Comparison of ENCODE assay signal across 8 cellular contexts in genomic region chr2:85611217-85611704, GRCh38. TPM values are rescaled to one million over a fixed set of nuclear protein-coding genes. Genes with fewer than 3 reads are reported as not detected.
A peak's percentile ranks its signal among the peaks of the same experiment; 100 is the strongest.
DNase-seq lines count a peak whose midpoint lies in the region; ATAC-seq and TF ChIP-seq lines count a peak whose summit lies in the region.

No MANE protein-coding gene starts in this region.

- 4 to 11% (median 4%) methylated on average over 14 to 24 of the region's 24 CpGs for WGBS in stomach, 5 donors

- intact Hi-C loops in activated B cell treated with CpG ODN at 0.5 μM for 24 hours (cut with micrococcal nuclease) = loop anchor here (5.0 kb wide), 1 partner anchor 586 kb away; the partner anchor contains the start of genes IMMT and MRPL35
- intact Hi-C loops in stomach (cut with DNase I; ENCODE audit: low total_unique reads) = no loop called here

- H3K36me3 ChIP-seq in stomach = peaks cover 9 to 33% (median 21%) of the 10 kb centered on the region in 4 donors

- peak; percentile 15 for ATAC-seq in activated CD8-positive, alpha-beta memory T cell treated with anti-CD3 and anti-CD28 coated beads, Interleukin-2, amount 10 ng/mL, durations not matched to agents 7 days and 5 days
- no peak for ATAC-seq in activated B cell treated with CpG ODN at 0.5 μM for 24 hours (ENCODE audit: low read depth)
- ATAC-seq in HG03457 (IDR thresholded peaks at IDR 0.05; ENCODE audit: unreplicated experiment) = no peak

- H3K27ac Mint-ChIP-seq in activated CD8-positive, alpha-beta memory T cell treated with anti-CD3 and anti-CD28 coated beads, Interleukin-2, amount 10 ng/mL, durations not matched to agents 7 days and 5 days = peak overlapping the region; percentile 80
- peak overlapping the region; percentile 91 for H3K27ac Mint-ChIP-seq in activated B cell treated with CpG ODN at 0.5 μM for 24 hours

- no peak for TF ChIP-seq EP300 in stomach (IDR thresholded peaks at IDR 0.05)

- POLR2A ChIA-PET in activated B cell treated with CpG ODN at 0.5 μM for 24 hours (lab: Charles Lee) = interaction anchor here (0.7 to 3.3 kb wide), 17 partner anchors 9 to 495 kb away, joined by 3 to 28 read pairs (median 6); partner anchors contain the start of genes ELMOD3, GGCX, MAT2A and PTCD3

- H3K9me3 ChIP-seq in stomach = no peaks in the 10 kb centered on the region

- H3K4me3 Mint-ChIP-seq in activated CD8-positive, alpha-beta memory T cell treated with anti-CD3 and anti-CD28 coated beads, Interleukin-2, amount 10 ng/mL, durations not matched to agents 7 days and 5 days = peak overlapping the region; percentile 87
- H3K4me3 Mint-ChIP-seq in activated B cell treated with CpG ODN at 0.5 μM for 24 hours = peak overlapping the region; percentile 98

- H3K4me1 Mint-ChIP-seq in activated CD8-positive, alpha-beta memory T cell treated with anti-CD3 and anti-CD28 coated beads, Interleukin-2, amount 10 ng/mL, durations not matched to agents 7 days and 5 days = peaks cover 34% of the 10 kb centered on the region
- peaks cover 37% of the 10 kb centered on the region for H3K4me1 Mint-ChIP-seq in activated B cell treated with CpG ODN at 0.5 μM for 24 hours

- H3K36me3 Mint-ChIP-seq in activated CD8-positive, alpha-beta memory T cell treated with anti-CD3 and anti-CD28 coated beads, Interleukin-2, amount 10 ng/mL, durations not matched to agents 7 days and 5 days = peaks cover 19% of the 10 kb centered on the region
- H3K36me3 Mint-ChIP-seq in activated B cell treated with CpG ODN at 0.5 μM for 24 hours (ENCODE audit: low read depth) = peaks cover 35% of the 10 kb centered on the region

- no peaks in the 10 kb centered on the region for H3K27me3 Mint-ChIP-seq in activated CD8-positive, alpha-beta memory T cell treated with anti-CD3 and anti-CD28 coated beads, Interleukin-2, amount 10 ng/mL, durations not matched to agents 7 days and 5 days
- H3K27me3 Mint-ChIP-seq in activated B cell treated with CpG ODN at 0.5 μM for 24 hours = no peaks in the 10 kb centered on the region

- H3K9me3 Mint-ChIP-seq in activated CD8-positive, alpha-beta memory T cell treated with anti-CD3 and anti-CD28 coated beads, Interleukin-2, amount 10 ng/mL, durations not matched to agents 7 days and 5 days (ENCODE audit: low read depth) = no peaks in the 10 kb centered on the region
- H3K9me3 Mint-ChIP-seq in activated B cell treated with CpG ODN at 0.5 μM for 24 hours = no peaks in the 10 kb centered on the region

- DNase-seq in activated CD8-positive, alpha-beta memory T cell treated with anti-CD3 and anti-CD28 coated beads, Interleukin-2, amount 10 ng/mL, durations not matched to agents 7 days and 5 days = no peak
- no peak for DNase-seq in activated CD8-positive, alpha-beta memory T cell treated with anti-CD3 and anti-CD28 coated beads, Interleukin-2, amount 50 U/mL, for 48 hours
- DNase-seq in activated B cell treated with CpG ODN at 0.5 μM for 24 hours = no peak
- no peak for DNase-seq in stomach
- DNase-seq in NCI-H2196 (lab: John Stamatoyannopoulos, UW; ENCODE audit: unreplicated experiment) = no peak
- no peak for DNase-seq in mesenteric fat pad (ENCODE audit: low spot score)

- peak overlapping the region; percentile 85 to 96 (median 90) for H3K27ac ChIP-seq in stomach

- peak overlapping the region; percentile 90 for H3K4me3 ChIP-seq in iPS-11a (ENCODE audit: low read depth, low read length)
- H3K4me3 ChIP-seq in stomach = peak overlapping the region; percentile 85 to 98 (median 94)

- TF ChIP-seq POLR2A in stomach (IDR thresholded peaks at IDR 0.05) = no peak

- TF ChIP-seq CTCF in activated B cell treated with CpG ODN at 0.5 μM for 24 hours (IDR thresholded peaks at IDR 0.05) (no peak), stomach (IDR thresholded peaks at IDR 0.05) (no peak)

- peaks cover 37 to 65% (median 60%) of the 10 kb centered on the region in 4 donors for H3K4me1 ChIP-seq in stomach

- CTCF ChIA-PET in activated CD8-positive, alpha-beta memory T cell treated with anti-CD3 and anti-CD28 coated beads, Interleukin-2, amount 10 ng/mL, durations not matched to agents 7 days and 5 days (lab: Charles Lee) = interaction anchor here (1.0 to 1.6 kb wide), 5 partner anchors 10 to 62 kb away, joined by 3 to 5 read pairs (median 4); partner anchors contain the start of gene RNF181
- CTCF ChIA-PET in activated B cell treated with CpG ODN at 0.5 μM for 24 hours (lab: Charles Lee) = interaction anchor here (1.0 to 1.5 kb wide), 3 partner anchors 17 to 59 kb away, joined by 3 to 8 read pairs (median 4); no protein-coding TSS in a partner anchor

- H3K27me3 ChIP-seq in stomach = no peaks in the 10 kb centered on the region

RNA-seq across cellular contexts. Expression of gene C2orf68, which starts 0.6 kb away (rescaled TPM):
- 10 to 100 TPM; 47.3 to 47.9 TPM for total RNA-seq in activated CD8-positive, alpha-beta memory T cell treated with anti-CD3 and anti-CD28 coated beads, Interleukin-2, amount 10 ng/mL, durations not matched to agents 7 days and 5 days
- total RNA-seq in activated B cell treated with CpG ODN at 0.5 μM for 24 hours = 49.7 and 61.5 TPM in 2 replicates
- 10 to 100 TPM; 12.7 to 40.8 (median 19.7) TPM for total RNA-seq in stomach
- polyA plus RNA-seq in stomach = 10 to 100 TPM; 19.9 to 22.5 (median 20.5) TPM
- total RNA-seq in mesenteric fat pad = 26.3 TPM

RNA-seq across cellular contexts. Expression of gene USP39, which starts 4.7 kb away (rescaled TPM):
- total RNA-seq in activated CD8-positive, alpha-beta memory T cell treated with anti-CD3 and anti-CD28 coated beads, Interleukin-2, amount 10 ng/mL, durations not matched to agents 7 days and 5 days = 100 to 1,000 TPM in 1 of 2 experiments, 10 to 100 TPM in 1; 84.2 to 101 TPM
- total RNA-seq in activated B cell treated with CpG ODN at 0.5 μM for 24 hours = 57.8 and 64.1 TPM in 2 replicates
- total RNA-seq in stomach = 100 to 1,000 TPM in 2 of 5 donors, 10 to 100 TPM in 3; 17.5 to 454 (median 51.0) TPM
- 10 to 100 TPM; 30.9 to 38.6 (median 37.5) TPM for polyA plus RNA-seq in stomach
- 37.1 TPM for total RNA-seq in mesenteric fat pad

RNA-seq across cellular contexts. Expression of gene TMEM150A, which starts 8.8 kb away (rescaled TPM):
- total RNA-seq in activated CD8-positive, alpha-beta memory T cell treated with anti-CD3 and anti-CD28 coated beads, Interleukin-2, amount 10 ng/mL, durations not matched to agents 7 days and 5 days = 1 to 10 TPM in 1 of 2 experiments, under 1 TPM in 1; 0.91 to 1.7 TPM
- total RNA-seq in activated B cell treated with CpG ODN at 0.5 μM for 24 hours (13.2 and 15.0 TPM in 2 replicates), stomach (10 to 100 TPM in 3 of 5 donors, 1 to 10 TPM in 1, not detected in 1; 5.0 to 62.4 (median 24.9) TPM), mesenteric fat pad (27.7 TPM)
- polyA plus RNA-seq in stomach = 10 to 100 TPM; 15.9 to 27.8 (median 21.3) TPM

RNA-seq across cellular contexts. Expression of gene RNF181, which starts 15.7 kb away (rescaled TPM):
- total RNA-seq in activated CD8-positive, alpha-beta memory T cell treated with anti-CD3 and anti-CD28 coated beads, Interleukin-2, amount 10 ng/mL, durations not matched to agents 7 days and 5 days = 100 to 1,000 TPM; 100 to 110 TPM
- total RNA-seq in activated B cell treated with CpG ODN at 0.5 μM for 24 hours = 104 and 108 TPM in 2 replicates
- total RNA-seq in stomach = 100 to 1,000 TPM in 1 of 5 donors, 10 to 100 TPM in 3, not detected in 1; 11.3 to 143 (median 79.1) TPM
- polyA plus RNA-seq in stomach = 100 to 1,000 TPM; 217 to 272 (median 223) TPM
- 110 TPM for total RNA-seq in mesenteric fat pad

RNA-seq across cellular contexts. Expression of gene VAMP5, which starts 27.0 kb away (rescaled TPM):
- total RNA-seq in activated CD8-positive, alpha-beta memory T cell treated with anti-CD3 and anti-CD28 coated beads, Interleukin-2, amount 10 ng/mL, durations not matched to agents 7 days and 5 days = 10 to 100 TPM; 84.4 to 88.4 TPM
- total RNA-seq in activated B cell treated with CpG ODN at 0.5 μM for 24 hours = 8.8 and 11.4 TPM in 2 replicates
- total RNA-seq in stomach = 10 to 100 TPM in 4 of 5 donors, 1 to 10 TPM in 1; 7.7 to 82.6 (median 29.5) TPM
- 10 to 100 TPM; 87.7 to 95.1 (median 90.4) TPM for polyA plus RNA-seq in stomach
- 70.3 TPM for total RNA-seq in mesenteric fat pad
